ENCODE assay signal across 8 cellular contexts in the genomic region with DNA sequence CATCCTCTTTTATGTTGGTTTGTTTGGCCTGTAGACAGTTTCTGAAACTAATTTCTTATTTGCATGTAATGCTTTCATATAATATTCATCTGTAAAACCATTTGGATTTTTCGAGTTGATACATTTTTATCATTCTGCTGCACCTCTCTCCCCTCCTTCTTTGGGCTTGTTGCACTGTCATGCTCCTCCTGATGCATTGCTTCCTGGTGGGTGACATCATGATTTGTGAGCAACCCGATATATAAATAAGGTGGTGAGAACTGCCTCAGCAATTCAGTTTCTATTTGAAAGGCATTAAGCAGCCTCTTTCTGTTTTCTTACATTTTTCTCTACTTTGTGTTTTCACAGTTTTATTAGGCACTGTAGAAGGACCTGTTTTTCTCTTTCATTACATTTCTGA.
DNase-seq lines count a peak whose midpoint lies in the region; ATAC-seq lines count a peak whose summit lies in the region.

No MANE protein-coding gene starts in this region.

- intact Hi-C loops in left colon (cut with DNase I, micrococcal nuclease) = no loop called here

- peak; percentile 26 for ATAC-seq in GM18520 (IDR thresholded peaks at IDR 0.05; ENCODE audit: unreplicated experiment)
- ATAC-seq in HG03135 (IDR thresholded peaks at IDR 0.05; ENCODE audit: unreplicated experiment) = peak; percentile 33
- no peak for ATAC-seq in left colon

- DNase-seq in A172 (ENCODE audit: low spot score) = peak; percentile 25
- DNase-seq in amniotic epithelial cell (ENCODE audit: low read depth) = peak; percentile 87
- DNase-seq in COLO829 (ENCODE audit: low spot score) = no peak
- no peak for DNase-seq in KG1 (lab: John Stamatoyannopoulos, UW)
- no peak for DNase-seq in left colon
- DNase-seq in activated CD4-positive, alpha-beta T cell treated with anti-CD3 and anti-CD28 coated beads for 4 hours = no peak

Comparison
In these comparisons a context has a peak if more than half of its experiments do, and no peak if none do; other contexts are left out.
1. DNase-seq: peak in A172 (single experiment) and amniotic epithelial cell (single experiment); none in COLO829 (single experiment), KG1 (single experiment), left colon (0 of 2) and activated CD4-positive, alpha-beta T cell treated with anti-CD3 and anti-CD28 coated beads for 4 hours (0 of 2).